20 cellular contexts compared by ENCODE assay signal in the genomic region with DNA sequence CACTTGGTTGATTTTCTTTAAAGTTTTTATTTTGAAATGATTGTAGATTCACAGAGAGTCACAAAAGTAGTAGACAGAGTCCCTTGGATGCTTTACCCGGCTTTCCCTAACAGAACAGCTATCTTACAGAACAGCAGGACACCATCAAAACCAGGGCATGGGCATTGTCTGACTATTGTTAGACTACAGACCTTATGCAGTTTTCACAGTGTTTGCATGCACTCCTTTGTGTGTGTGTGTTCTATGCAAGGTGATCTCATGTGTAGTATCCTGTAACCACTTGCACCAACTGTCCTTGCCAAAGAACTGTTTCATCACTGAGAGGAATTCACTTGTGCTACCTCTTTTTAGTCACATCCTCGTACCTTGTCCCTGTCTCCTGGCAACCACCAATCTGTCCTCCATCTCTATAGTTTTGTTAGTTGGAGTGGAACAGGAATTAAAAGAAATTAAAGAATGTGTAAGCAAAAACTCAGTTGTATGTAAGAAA.
DNase-seq lines count a peak whose midpoint lies in the region; ATAC-seq, FAIRE-seq and TF ChIP-seq lines count a peak whose summit lies in the region.
"Had no signal": no experiment of that assay in that cellular context is flagged by ENCODE, and none has a peak within 500 bp of the region (broad histone marks: within the 10 kb centered on the region; RNA-seq: fewer than 3 reads in every experiment).

No MANE protein-coding gene starts in this region.

- H3K36me3 ChIP-seq in GM23338 (ENCODE audit: insufficient read depth), result no peaks in the 10 kb centered on the region
- H3K36me3 ChIP-seq in bronchial epithelial cell (ENCODE audit: control insufficient read depth, insufficient read depth, low read length), result no peaks in the 10 kb centered on the region
- no peaks in the 10 kb centered on the region for H3K36me3 ChIP-seq in HepG2 (replicated peaks in 1 of 2; ENCODE audit: control insufficient read depth in 1 of 2, insufficient read depth in 2 of 2, low read length in 2 of 2)

- H3K9ac ChIP-seq in HepG2 (ENCODE audit: insufficient read depth, low read depth, low read length), result no peak overlapping the region
- H3K9ac ChIP-seq: KMS-11, SK-N-SH had no signal

- H3K79me2 ChIP-seq in GM23338 (replicated peaks; ENCODE audit: insufficient read depth) (no peaks in the 10 kb centered on the region), HepG2 (ENCODE audit: insufficient read depth, low read length) (no peaks in the 10 kb centered on the region)

- no peak overlapping the region for H3K4me3 Mint-ChIP-seq in GM23338
- H3K4me3 Mint-ChIP-seq: T-cell had no signal

- H3K9me3 ChIP-seq in HepG2 (ENCODE audit: low read length), result no peaks in the 10 kb centered on the region
- H3K9me3 ChIP-seq: SK-N-SH had no signal

- WGBS in HepG2 (ENCODE audit: low lambda C conversion rate), result 80% methylated on average over 2 of the region's 2 CpGs

- DNase-seq in GM23338 (ENCODE audit: low spot score), result no peak
- DNase-seq in NCI-H2107 (lab: John Stamatoyannopoulos, UW), result peak; percentile 29
- peak; percentile 58 for DNase-seq in bronchial epithelial cell (ENCODE audit: low read depth)
- peak; percentile 47 for DNase-seq in HepG2 (ENCODE audit: low spot score)
- DNase-seq in activated CD4-positive, alpha-beta T cell treated with anti-CD3 and anti-CD28 coated beads, Interleukin-2, amount 50 U/mL, for 4 hours, result no peak
- DNase-seq in HuH-7.5 (ENCODE audit: low spot score), result no peak
- no peak for DNase-seq in AG20443 (ENCODE audit: low spot score)
- DNase-seq: GF-D8, NCI-H1048, NCI-H1436 treated with DMSO at 0.1 percent for 48 hours, NCI-H2081 treated with DMSO at 0.1 percent for 48 hours, SHP77, SK-N-SH, T-cell had no signal

- H3K27ac ChIP-seq in GM23338 (ENCODE audit: low read depth), result no peak overlapping the region
- H3K27ac ChIP-seq in HepG2 (ENCODE audit: extremely low read length, insufficient read depth, low read length), result no peak overlapping the region
- H3K27ac ChIP-seq: C4-2B, KMS-11 had no signal

- no peak for TF ChIP-seq RAD21 in HepG2 (CRISPR knock-in tag; IDR thresholded peaks at IDR 0.05)

- ATAC-seq in GM23338 (peak; percentile 83), HepG2 (peak; percentile 52), GM19467 (IDR thresholded peaks at IDR 0.05; ENCODE audit: unreplicated experiment) (no peak)
- ATAC-seq: HCT116, T-cell had no signal

- H3K4me3 ChIP-seq in GM23338 (no peak overlapping the region), bronchial epithelial cell (ENCODE audit: low read depth, low read length) (no peak overlapping the region), HepG2 (replicated peaks in 1 of 3; ENCODE audit: insufficient read depth in 1 of 3, low read depth in 2 of 3, low read length in 3 of 3) (no peak overlapping the region)

- H2AFZ ChIP-seq in GM23338, result no peak overlapping the region
- H2AFZ ChIP-seq in HepG2 (ENCODE audit: low read length), result no peak overlapping the region

- in situ Hi-C loops in HepG2 (cut with HindIII; ENCODE audit: extremely low pct_ligation_motif_present, low pct_unique_long_range_greater_than_20kb), result no loop called here

- intact Hi-C loops in HepG2 (cut with micrococcal nuclease; ENCODE audit: unreplicated experiment), result no loop called here

- H3K4me1 ChIP-seq in GM23338 (ENCODE audit: insufficient read depth), result peaks cover 10% of the 10 kb centered on the region; the same call in 1 of the 2 replicates
- peaks cover 17% of the 10 kb centered on the region for H3K4me1 ChIP-seq in HepG2 (ENCODE audit: insufficient read depth, low read length)

- TF ChIP-seq CTCF in GM23338 (conservative IDR thresholded peaks at IDR 0.05; ENCODE audit: low read depth in 2 of 2), result no peak
- no peak for TF ChIP-seq CTCF in bronchial epithelial cell (IDR thresholded peaks at IDR 0.05; ENCODE audit: insufficient read depth, low read length, severe bottlenecking)
- no peak for TF ChIP-seq CTCF in HepG2 (CRISPR knock-in tag; IDR thresholded peaks at IDR 0.05)

- H3K36me3 Mint-ChIP-seq in GM23338 (ENCODE audit: low read depth), result peaks cover 5% of the 10 kb centered on the region; the same call in 2 of the 3 replicates

- BruUV-seq in HepG2 (replicated peaks; lab: Mats Ljungman, UMichigan), result no TSS peak

- TF ChIP-seq POLR2A in HepG2 (IDR thresholded peaks at IDR 0.05; ENCODE audit: insufficient read depth in 1 of 2, low read depth in 2 of 2, low read length in 2 of 2), result no peak

- CTCF ChIA-PET in HepG2 (lab: Yijun Ruan, JAX; ENCODE audit: low intra/inter-chr PET ratio, low total read pairs), result no interaction called here

- H3K9me3 Mint-ChIP-seq in GM23338, result peaks cover 2% of the 10 kb centered on the region; the same call in 1 of the 3 replicates
- H3K9me3 Mint-ChIP-seq: T-cell had no signal

- H3F3A ChIP-seq in GM23338 (replicated peaks; ENCODE audit: low read depth), result no peaks in the 10 kb centered on the region

- TF ChIP-seq EP300 in HepG2 (IDR thresholded peaks at IDR 0.05; ENCODE audit: low read depth in 2 of 2, low read length in 2 of 2), result no peak
- TF ChIP-seq EP300 in HepG2 (CRISPR knock-in tag; IDR thresholded peaks at IDR 0.05; ENCODE audit: borderline replicate concordance), result no peak

- H4K20me1 ChIP-seq in GM23338 (replicated peaks; ENCODE audit: insufficient read depth) (no peaks in the 10 kb centered on the region), HepG2 (ENCODE audit: insufficient read depth, low read length) (no peaks in the 10 kb centered on the region)

- FAIRE-seq in bronchial epithelial cell (lab: Jason Lieb, UNC) (no peak), HepG2 (lab: Jason Lieb, UNC) (peak; percentile 28)
- FAIRE-seq: GM12891, RCC 7860 had no signal

- H3K27ac Mint-ChIP-seq in GM23338, result peak overlapping the region; percentile 54
- H3K27ac Mint-ChIP-seq: T-cell had no signal

- H3K4me1 Mint-ChIP-seq in GM23338, result peaks cover 19% of the 10 kb centered on the region

- POLR2A ChIA-PET in HepG2 (lab: Yijun Ruan, JAX), result no interaction called here

- H3K27me3 ChIP-seq in GM23338 (ENCODE audit: insufficient read depth), result no peaks in the 10 kb centered on the region
- H3K27me3 ChIP-seq in bronchial epithelial cell (ENCODE audit: control insufficient read depth, insufficient read depth, low read length), result no peaks in the 10 kb centered on the region
- no peaks in the 10 kb centered on the region for H3K27me3 ChIP-seq in HepG2 (ENCODE audit: control insufficient read depth in 1 of 2, insufficient read depth in 2 of 2, low read length in 2 of 2)

- no peak overlapping the region; the same call in 1 of the 2 replicates for H3K4me2 ChIP-seq in GM23338
- H3K4me2 ChIP-seq in HepG2 (ENCODE audit: low read depth, low read length), result no peak overlapping the region
- H3K4me2 ChIP-seq: KMS-11, SK-N-SH had no signal

- peaks cover 5% of the 10 kb centered on the region for H3K27me3 Mint-ChIP-seq in GM23338 (ENCODE audit: insufficient read depth, low read depth, poor library complexity)
- H3K27me3 Mint-ChIP-seq: T-cell had no signal

- H3K9me2 ChIP-seq in GM23338 (ENCODE audit: insufficient read depth), result no peaks in the 10 kb centered on the region
- H3K9me2 ChIP-seq: SK-N-SH had no signal

TF ChIP-seq in GM23338, 12 proteins besides CTCF, POLR2A, EP300 and RAD21 (continues in another document):
- no peak for TF ChIP-seq STAT1 (IDR thresholded peaks at IDR 0.05; ENCODE audit: unreplicated experiment)
- no peak for TF ChIP-seq EZH2phosphoT487 (IDR thresholded peaks at IDR 0.05; ENCODE audit: unreplicated experiment)
- TF ChIP-seq CREB1 (CRISPR knock-in tag; IDR thresholded peaks at IDR 0.05; ENCODE audit: low read depth), result no peak
- TF ChIP-seq JUNB (IDR thresholded peaks at IDR 0.05; ENCODE audit: unreplicated experiment), result no peak

TF ChIP-seq in HepG2, 621 proteins besides CTCF, POLR2A, EP300 and RAD21:
- TF ChIP-seq ZNF510 (CRISPR knock-in tag; IDR thresholded peaks at IDR 0.05; ENCODE audit: low read depth), result no peak
- peak; percentile 33; the same call in 1 of the 2 replicates for TF ChIP-seq CEBPB (IDR thresholded peaks at IDR 0.05; ENCODE audit: borderline replicate concordance, low read depth, low read length)

Comparison
In these comparisons a context has a peak if more than half of its experiments do, and no peak if none do; other contexts are left out.
1. DNase-seq: peak in NCI-H2107 (single experiment), bronchial epithelial cell (single experiment) and HepG2 (single experiment); none in GM23338 (single experiment), activated CD4-positive, alpha-beta T cell treated with anti-CD3 and anti-CD28 coated beads, Interleukin-2, amount 50 U/mL, for 4 hours (0 of 2), HuH-7.5 (single experiment) and AG20443 (single experiment).